In genomic region chr6:152982768-152983636, GRCh38 we compare ENCODE assay signal across 1 cellular context.
TF ChIP-seq lines count a peak whose summit lies in the region.

Gene FBXO5, minus strand, starts transcription at chr6:152983041. Its CDS starts 82 bp downstream, at chr6:152982959.

TF ChIP-seq in HepG2, 621 proteins besides CTCF, POLR2A, EP300 and RAD21 (continued from another document and continues in another):
- TF ChIP-seq AHDC1 (CRISPR knock-in tag; IDR thresholded peaks at IDR 0.05; ENCODE audit: borderline replicate concordance) (no peak), ZFP37 (CRISPR knock-in tag; IDR thresholded peaks at IDR 0.05; ENCODE audit: borderline replicate concordance) (no peak), RBM39 (IDR thresholded peaks at IDR 0.05; ENCODE audit: low read depth, low read length, poor library complexity, severe bottlenecking) (no peak), GATAD1 (CRISPR knock-in tag; IDR thresholded peaks at IDR 0.05) (no peak; the same call in 1 of the 2 replicates), ATM (IDR thresholded peaks at IDR 0.05; ENCODE audit: borderline replicate concordance) (no peak), HMGA1 (CRISPR knock-in tag; conservative IDR thresholded peaks at IDR 0.05) (no peak), ZNF784 (CRISPR knock-in tag; IDR thresholded peaks at IDR 0.05; ENCODE audit: borderline replicate concordance) (no peak; the same call in 1 of the 2 replicates), TBL1XR1 (IDR thresholded peaks at IDR 0.05; ENCODE audit: borderline replicate concordance, low read length, partially characterized antibody) (peak; percentile 18), GABPB1 (CRISPR knock-in tag; IDR thresholded peaks at IDR 0.05) (peak; percentile 88), MEIS2 (CRISPR knock-in tag; IDR thresholded peaks at IDR 0.05) (peak; percentile 9; the same call in 1 of the 2 replicates), ZNF513 (CRISPR knock-in tag; conservative IDR thresholded peaks at IDR 0.05) (0 out of 2 replicates have a peak, but pooled peaks have one; percentile 78), KLF15 (CRISPR knock-in tag; IDR thresholded peaks at IDR 0.05; ENCODE audit: borderline replicate concordance) (no peak), HDAC2 (CRISPR knock-in tag; IDR thresholded peaks at IDR 0.05) (peak; percentile 76), PTBP1 (IDR thresholded peaks at IDR 0.05; ENCODE audit: low read depth, low read length, poor library complexity, severe bottlenecking) (no peak), CC2D1A (CRISPR knock-in tag; IDR thresholded peaks at IDR 0.05) (peak; percentile 88), MXD3 (CRISPR knock-in tag; IDR thresholded peaks at IDR 0.05) (peak; percentile 82), RXRB (CRISPR knock-in tag; IDR thresholded peaks at IDR 0.05; ENCODE audit: borderline replicate concordance) (no peak; the same call in 1 of the 2 replicates), HOMEZ (CRISPR knock-in tag; IDR thresholded peaks at IDR 0.05; ENCODE audit: low read depth) (no peak), DPF2 (CRISPR knock-in tag; IDR thresholded peaks at IDR 0.05; ENCODE audit: borderline replicate concordance, low read depth) (no peak), AGO2 (optimal IDR thresholded peaks at IDR 0.05; ENCODE audit: low read depth, low read length) (peak; percentile 92), ZNF639 (CRISPR knock-in tag; conservative IDR thresholded peaks at IDR 0.05) (peak; percentile 49), ZBTB49 (CRISPR knock-in tag; IDR thresholded peaks at IDR 0.05; ENCODE audit: borderline replicate concordance) (no peak), KMT2A (CRISPR knock-in tag; IDR thresholded peaks at IDR 0.05) (peak; percentile 87), THAP9 (CRISPR knock-in tag; IDR thresholded peaks at IDR 0.05; ENCODE audit: borderline replicate concordance) (peak; percentile 85), NFE2L2 (IDR thresholded peaks at IDR 0.05; ENCODE audit: low read length) (no peak), ZNF207 (IDR thresholded peaks at IDR 0.05; ENCODE audit: borderline replicate concordance) (no peak), PBX3 (CRISPR knock-in tag; IDR thresholded peaks at IDR 0.05; ENCODE audit: borderline replicate concordance) (peak; percentile 35; the same call in 1 of the 2 replicates), HMG20A (CRISPR knock-in tag; IDR thresholded peaks at IDR 0.05; ENCODE audit: borderline replicate concordance) (0 out of 2 replicates have a peak, but pooled peaks have one; percentile 32), MAFG (CRISPR knock-in tag; IDR thresholded peaks at IDR 0.05) (no peak), SNAI1 (CRISPR knock-in tag; IDR thresholded peaks at IDR 0.05; ENCODE audit: borderline replicate concordance) (no peak; the same call in 1 of the 2 replicates), THAP7 (CRISPR knock-in tag; IDR thresholded peaks at IDR 0.05) (peak; percentile 35), NFKB2 (CRISPR knock-in tag; IDR thresholded peaks at IDR 0.05; ENCODE audit: borderline replicate concordance) (peak; percentile 80; the same call in 1 of the 2 replicates), ZMAT5 (CRISPR knock-in tag; IDR thresholded peaks at IDR 0.05; ENCODE audit: borderline replicate concordance, low read depth) (no peak), ZNF230 (CRISPR knock-in tag; IDR thresholded peaks at IDR 0.05) (peak; percentile 71; the same call in 1 of the 2 replicates), ZNF83 (CRISPR knock-in tag; IDR thresholded peaks at IDR 0.05; ENCODE audit: borderline replicate concordance) (no peak), BRF2 (CRISPR knock-in tag; IDR thresholded peaks at IDR 0.05) (peak; percentile 82; the same call in 1 of the 2 replicates), SRSF9 (IDR thresholded peaks at IDR 0.05; ENCODE audit: borderline replicate concordance, insufficient read depth, low read depth, low read length, poor library complexity, severe bottlenecking) (no peak)
